Comparison of ENCODE assay signal across 31 cellular contexts in genomic region chr1:46262508-46262907, GRCh38. TPM values are rescaled to one million over a fixed set of nuclear protein-coding genes. Genes with fewer than 3 reads are reported as not detected.
"Had no signal": no experiment of that assay in that cellular context is flagged by ENCODE, and none has a peak within 500 bp of the region (broad histone marks: within the 10 kb centered on the region; RNA-seq: fewer than 3 reads in every experiment).

No MANE protein-coding gene starts in this region.

- H3K9me3 ChIP-seq: ascending aorta had no signal

- H3K27me3 Mint-ChIP-seq: activated B cell treated with CpG ODN at 0.5 μM for 24 hours; activated CD4-positive, alpha-beta memory T cell treated with anti-CD3 and anti-CD28 coated beads, Interleukin-2, amount 10 ng/mL, durations not matched to agents 7 days and 5 days; activated CD4-positive, alpha-beta T cell treated with anti-CD3 and anti-CD28 coated beads, Interleukin-2, amount 10 ng/mL, durations not matched to agents 7 days and 5 days; activated CD8-positive, alpha-beta memory T cell treated with anti-CD3 and anti-CD28 coated beads, Interleukin-2, amount 10 ng/mL, durations not matched to agents 7 days and 5 days; activated naive CD4-positive, alpha-beta T cell treated with anti-CD3 and anti-CD28 coated beads, Interleukin-2, amount 10 ng/mL, durations not matched to agents 7 days and 5 days; activated naive CD4-positive, alpha-beta T cell treated with anti-CD3 and anti-CD28 coated beads, Interleukin-2, amount 50 U/mL, for 24 hours; activated naive CD8-positive, alpha-beta T cell; activated naive CD8-positive, alpha-beta T cell treated with anti-CD3 and anti-CD28 coated beads, Interleukin-2, amount 10 ng/mL, durations not matched to agents 7 days and 5 days; activated naive CD8-positive, alpha-beta T cell treated with anti-CD3 and anti-CD28 coated beads, Interleukin-2, amount 50 U/mL, for 24 hours; activated T-cell treated with anti-CD3 and anti-CD28 coated beads, Interleukin-2, amount 50 U/mL, for 24 hours; brain had no signal

- H3K27ac ChIP-seq: ascending aorta, VCaP had no signal

- H3K4me1 Mint-ChIP-seq: activated CD4-positive, alpha-beta memory T cell treated with anti-CD3 and anti-CD28 coated beads, Interleukin-2, amount 10 ng/mL, durations not matched to agents 7 days and 5 days; activated CD4-positive, alpha-beta T cell treated with anti-CD3 and anti-CD28 coated beads, Interleukin-2, amount 10 ng/mL, durations not matched to agents 7 days and 5 days; activated CD8-positive, alpha-beta memory T cell treated with anti-CD3 and anti-CD28 coated beads, Interleukin-2, amount 10 ng/mL, durations not matched to agents 7 days and 5 days; activated naive CD4-positive, alpha-beta T cell treated with anti-CD3 and anti-CD28 coated beads, Interleukin-2, amount 10 ng/mL, durations not matched to agents 7 days and 5 days; activated naive CD4-positive, alpha-beta T cell treated with anti-CD3 and anti-CD28 coated beads, Interleukin-2, amount 50 U/mL, for 24 hours; activated naive CD8-positive, alpha-beta T cell treated with anti-CD3 and anti-CD28 coated beads, Interleukin-2, amount 50 U/mL, for 24 hours; brain had no signal

- H3K4me1 ChIP-seq: ascending aorta had no signal

- H3K4me3 ChIP-seq: ascending aorta had no signal

- H3K27me3 ChIP-seq: ascending aorta had no signal

- H3K4me3 Mint-ChIP-seq: activated B cell treated with CpG ODN at 0.5 μM for 24 hours; activated CD4-positive, alpha-beta memory T cell treated with anti-CD3 and anti-CD28 coated beads, Interleukin-2, amount 10 ng/mL, durations not matched to agents 7 days and 5 days; activated CD4-positive, alpha-beta T cell treated with anti-CD3 and anti-CD28 coated beads, Interleukin-2, amount 10 ng/mL, durations not matched to agents 7 days and 5 days; activated CD8-positive, alpha-beta memory T cell treated with anti-CD3 and anti-CD28 coated beads, Interleukin-2, amount 10 ng/mL, durations not matched to agents 7 days and 5 days; activated naive CD4-positive, alpha-beta T cell treated with anti-CD3 and anti-CD28 coated beads, Interleukin-2, amount 10 ng/mL, durations not matched to agents 7 days and 5 days; activated naive CD4-positive, alpha-beta T cell treated with anti-CD3 and anti-CD28 coated beads, Interleukin-2, amount 50 U/mL, for 24 hours; activated naive CD8-positive, alpha-beta T cell; activated naive CD8-positive, alpha-beta T cell treated with anti-CD3 and anti-CD28 coated beads, Interleukin-2, amount 10 ng/mL, durations not matched to agents 7 days and 5 days; activated naive CD8-positive, alpha-beta T cell treated with anti-CD3 and anti-CD28 coated beads, Interleukin-2, amount 50 U/mL, for 24 hours; activated T-cell treated with anti-CD3 and anti-CD28 coated beads, Interleukin-2, amount 50 U/mL, for 24 hours; brain; T-helper 1 cell treated with Interleukin-12 subunit alpha and Interleukin-12 subunit beta and Interleukin-4 antibody, amounts not matched to agents 30 μg/mL and 1 μg/mL, for 36 hours; T-helper 2 cell treated with Interferon-gamma antibody and Interleukin-4, amounts not matched to agents 5 μg/mL and 100 μg/mL, for 36 hours had no signal

- H3K27ac Mint-ChIP-seq: activated B cell treated with CpG ODN at 0.5 μM for 24 hours; activated CD4-positive, alpha-beta memory T cell treated with anti-CD3 and anti-CD28 coated beads, Interleukin-2, amount 10 ng/mL, durations not matched to agents 7 days and 5 days; activated CD4-positive, alpha-beta T cell treated with anti-CD3 and anti-CD28 coated beads, Interleukin-2, amount 10 ng/mL, durations not matched to agents 7 days and 5 days; activated CD8-positive, alpha-beta memory T cell treated with anti-CD3 and anti-CD28 coated beads, Interleukin-2, amount 10 ng/mL, durations not matched to agents 7 days and 5 days; activated naive CD4-positive, alpha-beta T cell treated with anti-CD3 and anti-CD28 coated beads, Interleukin-2, amount 10 ng/mL, durations not matched to agents 7 days and 5 days; activated naive CD4-positive, alpha-beta T cell treated with anti-CD3 and anti-CD28 coated beads, Interleukin-2, amount 50 U/mL, for 24 hours; activated naive CD8-positive, alpha-beta T cell; activated naive CD8-positive, alpha-beta T cell treated with anti-CD3 and anti-CD28 coated beads, Interleukin-2, amount 10 ng/mL, durations not matched to agents 7 days and 5 days; activated naive CD8-positive, alpha-beta T cell treated with anti-CD3 and anti-CD28 coated beads, Interleukin-2, amount 50 U/mL, for 24 hours; activated T-cell treated with anti-CD3 and anti-CD28 coated beads, Interleukin-2, amount 50 U/mL, for 24 hours; activated T-helper 2 cell treated with anti-CD3 and anti-CD28 coated beads, Interferon-gamma antibody, Interleukin-2, Interleukin-4, amounts not matched to agents 10 μg/mL and 5 μg/mL and 100 μg/mL, durations not matched to agents 14 hours and 24 hours and 36 hours; brain; T-helper 1 cell treated with Interleukin-12 subunit alpha and Interleukin-12 subunit beta and Interleukin-4 antibody, amounts not matched to agents 30 μg/mL and 1 μg/mL, for 36 hours; T-helper 2 cell treated with Interferon-gamma antibody and Interleukin-4, amounts not matched to agents 5 μg/mL and 100 μg/mL, for 36 hours had no signal

- H3K36me3 ChIP-seq: ascending aorta had no signal

- DNase-seq: activated B cell treated with CpG ODN at 0.5 μM for 24 hours; activated CD4-positive, alpha-beta memory T cell treated with anti-CD3 and anti-CD28 coated beads, Interleukin-2, amount 10 ng/mL, durations not matched to agents 7 days and 5 days; activated CD4-positive, alpha-beta T cell treated with anti-CD3 and anti-CD28 coated beads for 4 hours; activated CD4-positive, alpha-beta T cell treated with anti-CD3 and anti-CD28 coated beads, Interleukin-2, amount 10 ng/mL, durations not matched to agents 7 days and 5 days; activated CD4-positive, alpha-beta T cell treated with anti-CD3 and anti-CD28 coated beads, Interleukin-2, amount 50 U/mL, for 48 hours; activated CD4-positive, CD25-positive, alpha-beta regulatory T cell treated with anti-CD3 and anti-CD28 coated beads, Interleukin-2, amount 50 U/mL, for 72 hours; activated CD8-positive, alpha-beta memory T cell treated with anti-CD3 and anti-CD28 coated beads for 24 hours; activated CD8-positive, alpha-beta memory T cell treated with anti-CD3 and anti-CD28 coated beads, Interleukin-2, amount 10 ng/mL, durations not matched to agents 7 days and 5 days; activated CD8-positive, alpha-beta memory T cell treated with anti-CD3 and anti-CD28 coated beads, Interleukin-2, amount 50 U/mL, for 48 hours; activated effector memory CD4-positive, alpha-beta T cell treated with Interleukin-2 at 50 U/mL for 16 hours; activated gamma-delta T cell; activated naive CD4-positive, alpha-beta T cell treated with anti-CD3 and anti-CD28 coated beads, Interleukin-2, amount 10 ng/mL, durations not matched to agents 7 days and 5 days; activated naive CD4-positive, alpha-beta T cell treated with Interleukin-2 at 50 U/mL for 16 hours; activated naive CD8-positive, alpha-beta T cell treated with anti-CD3 and anti-CD28 coated beads, Interleukin-2, amount 10 ng/mL, durations not matched to agents 7 days and 5 days; activated naive CD8-positive, alpha-beta T cell treated with anti-CD3 and anti-CD28 coated beads, Interleukin-2, amount 50 U/mL, for 24 hours; activated T-cell treated with anti-CD3 and anti-CD28 coated beads, Interleukin-2, amount 50 U/mL, for 24 hours; activated T-cell treated with anti-CD3 and anti-CD28 coated beads, Interleukin-2, amount 50 U/mL, for 48 hours; amygdala; anterior cingulate cortex; central memory CD4-positive, alpha-beta T cell; T-helper 1 cell; T-helper 2 cell; T-helper 9 cell had no signal

- H3K9me3 Mint-ChIP-seq: activated B cell treated with CpG ODN at 0.5 μM for 24 hours; activated CD4-positive, alpha-beta memory T cell treated with anti-CD3 and anti-CD28 coated beads, Interleukin-2, amount 10 ng/mL, durations not matched to agents 7 days and 5 days; activated CD4-positive, alpha-beta T cell treated with anti-CD3 and anti-CD28 coated beads, Interleukin-2, amount 10 ng/mL, durations not matched to agents 7 days and 5 days; activated naive CD4-positive, alpha-beta T cell treated with anti-CD3 and anti-CD28 coated beads, Interleukin-2, amount 10 ng/mL, durations not matched to agents 7 days and 5 days; activated naive CD4-positive, alpha-beta T cell treated with anti-CD3 and anti-CD28 coated beads, Interleukin-2, amount 50 U/mL, for 24 hours; activated naive CD8-positive, alpha-beta T cell treated with anti-CD3 and anti-CD28 coated beads, Interleukin-2, amount 10 ng/mL, durations not matched to agents 7 days and 5 days; activated naive CD8-positive, alpha-beta T cell treated with anti-CD3 and anti-CD28 coated beads, Interleukin-2, amount 50 U/mL, for 24 hours; activated T-cell treated with anti-CD3 and anti-CD28 coated beads, Interleukin-2, amount 50 U/mL, for 24 hours; activated T-helper 2 cell treated with anti-CD3 and anti-CD28 coated beads, Interferon-gamma antibody, Interleukin-2, Interleukin-4, amounts not matched to agents 10 μg/mL and 5 μg/mL and 100 μg/mL, durations not matched to agents 14 hours and 24 hours and 36 hours; brain; T-helper 1 cell treated with Interleukin-12 subunit alpha and Interleukin-12 subunit beta and Interleukin-4 antibody, amounts not matched to agents 30 μg/mL and 1 μg/mL, for 36 hours; T-helper 2 cell treated with Interferon-gamma antibody and Interleukin-4, amounts not matched to agents 5 μg/mL and 100 μg/mL, for 36 hours had no signal

- ATAC-seq: activated CD8-positive, alpha-beta memory T cell treated with anti-CD3 and anti-CD28 coated beads, Interleukin-2, amount 10 ng/mL, durations not matched to agents 7 days and 5 days; activated naive CD8-positive, alpha-beta T cell treated with anti-CD3 and anti-CD28 coated beads, Interleukin-2, amount 50 U/mL, for 24 hours had no signal

RNA-seq across cellular contexts. Expression of gene RAD54L, which starts 14.9 kb away (rescaled TPM):
- total RNA-seq: ascending aorta had no signal

RNA-seq across cellular contexts. Expression of gene LURAP1, which starts 59.4 kb away (rescaled TPM):
- total RNA-seq: activated B cell treated with CpG ODN at 0.5 μM for 24 hours; activated CD4-positive, alpha-beta T cell treated with anti-CD3 and anti-CD28 coated beads, Interleukin-2, amount 10 ng/mL, durations not matched to agents 7 days and 5 days; activated CD8-positive, alpha-beta memory T cell treated with anti-CD3 and anti-CD28 coated beads, Interleukin-2, amount 10 ng/mL, durations not matched to agents 7 days and 5 days had no signal
